22 cellular contexts compared by ENCODE assay signal in the genomic region with DNA sequence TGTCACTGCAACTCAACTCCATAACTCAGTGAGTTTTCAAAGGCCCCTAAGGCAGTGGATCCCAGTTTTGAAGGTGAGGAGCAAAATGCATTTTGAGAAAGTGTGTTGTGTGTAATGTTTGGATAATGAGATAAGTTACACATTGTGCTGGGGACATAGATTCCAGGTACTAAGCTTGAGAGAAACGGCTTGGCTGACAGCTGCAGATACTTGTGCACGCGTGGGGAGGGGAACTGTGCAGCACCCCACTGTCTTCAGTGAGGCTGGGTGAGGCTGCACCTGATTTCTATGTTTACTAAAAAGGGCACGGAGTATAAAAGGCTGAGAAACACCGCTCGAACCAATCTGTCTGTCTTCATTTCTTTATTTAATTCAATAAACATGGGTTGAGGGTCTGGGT.
"Had no signal": no experiment of that assay in that cellular context is flagged by ENCODE, and none has a peak within 500 bp of the region (broad histone marks: within the 10 kb centered on the region; RNA-seq: fewer than 3 reads in every experiment).

No MANE protein-coding gene starts in this region.

- H3K9me3 ChIP-seq: left lung, lower lobe of right lung, neutrophil, right atrium auricular region, right lobe of liver, stomach, testis, thyroid gland, upper lobe of right lung had no signal

- DNase-seq: kidney glomerular epithelial cell; left cardiac atrium; left lung; lower lobe of right lung; mammary epithelial cell; naive thymus-derived CD8-positive, alpha-beta T cell; occipital lobe; right lobe of liver; stimulated activated CD4-positive, alpha-beta T cell treated with anti-CD3 and anti-CD28 coated beads, Interleukin-1b, Interleukin-23, amount 100 ng/mL, for 48 hours; stimulated activated CD4-positive, alpha-beta T cell treated with anti-CD3 and anti-CD28 coated beads, Interleukin-4, amount 100 ng/mL, for 1 hour; stimulated activated naive B cell treated with anti-CD40 and anti-IgM and Interleukin-4, amounts not matched to agents 10 μg/mL and 1 μg/mL and 100 μg/mL, for 72 hours; stimulated activated naive CD8-positive, alpha-beta T cell treated with anti-CD3 and anti-CD28 coated beads, Interleukin-15, Interleukin-2, amounts not matched to agents 100 U/mL and 50 U/mL, for 24 hours; stomach; testis; thyroid gland; trophoblast cell; upper lobe of right lung had no signal

- H3K27me3 ChIP-seq: left lung, right atrium auricular region, right lobe of liver, stomach, testis, thyroid gland, upper lobe of right lung had no signal

- ATAC-seq: left cardiac atrium; left lung; lower lobe of right lung; naive thymus-derived CD8-positive, alpha-beta T cell; right lobe of liver; stimulated activated naive B cell treated with anti-CD40 and anti-IgM and Interleukin-4, amounts not matched to agents 10 μg/mL and 1 μg/mL and 100 μg/mL, for 72 hours; stimulated activated naive CD8-positive, alpha-beta T cell treated with anti-CD3 and anti-CD28 coated beads, Interleukin-15, Interleukin-2, amounts not matched to agents 100 U/mL and 50 U/mL, for 24 hours; upper lobe of right lung had no signal

- H3K4me1 ChIP-seq: left lung, lower lobe of right lung, testis had no signal

- FAIRE-seq: keratinocyte, urothelium cell line had no signal

- H3K36me3 ChIP-seq: left lung, lower lobe of right lung, neutrophil, right atrium auricular region, right lobe of liver, stomach, thyroid gland, upper lobe of right lung had no signal

- H3K27ac ChIP-seq: left lung, lower lobe of right lung, neutrophil, right atrium auricular region, right lobe of liver, stomach, testis, thyroid gland, upper lobe of right lung had no signal

- H3K4me3 ChIP-seq: left lung, lower lobe of right lung, right atrium auricular region, right lobe of liver, smooth muscle cell, stomach, testis, thyroid gland, upper lobe of right lung had no signal
